Comparison of ENCODE assay signal across 1 cellular context in the genomic region with DNA sequence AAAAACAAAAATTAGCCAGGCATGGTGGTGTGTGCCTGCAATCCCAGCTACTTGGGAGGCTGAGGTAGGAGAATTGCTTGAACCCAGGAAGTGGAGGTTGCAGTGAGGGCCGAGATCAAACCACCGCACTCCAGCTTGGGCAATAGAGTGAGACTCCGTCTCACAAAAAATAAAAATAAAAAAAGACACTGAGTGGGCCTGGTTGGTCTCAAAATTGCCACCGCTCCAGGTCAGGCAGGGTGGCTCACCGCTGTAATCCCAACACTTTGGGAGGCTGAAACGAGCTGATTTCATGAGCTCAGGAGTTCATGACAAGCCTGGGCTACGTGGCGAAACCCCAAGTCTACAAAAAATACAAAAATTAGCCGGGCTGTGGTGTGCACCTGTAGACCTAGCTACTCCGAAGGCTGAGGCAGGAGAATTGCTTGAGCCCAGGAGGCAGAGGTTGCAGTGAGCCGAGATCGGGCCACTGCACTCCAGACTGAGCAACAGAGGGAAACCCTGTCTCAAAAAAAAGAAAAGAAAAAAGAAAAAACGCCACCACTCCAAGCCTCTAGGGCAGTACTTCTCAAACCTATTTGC.
TF ChIP-seq lines count a peak whose summit lies in the region.

No MANE protein-coding gene starts in this region.

TF ChIP-seq in endothelial cell of umbilical vein, 7 proteins besides CTCF, POLR2A, EP300 and RAD21:
- no peak for TF ChIP-seq EZH2 (IDR thresholded peaks at IDR 0.05; ENCODE audit: borderline replicate concordance, low read depth, low read length, severe bottlenecking)
